Comparison of ENCODE assay signal across 14 cellular contexts in the genomic region with DNA sequence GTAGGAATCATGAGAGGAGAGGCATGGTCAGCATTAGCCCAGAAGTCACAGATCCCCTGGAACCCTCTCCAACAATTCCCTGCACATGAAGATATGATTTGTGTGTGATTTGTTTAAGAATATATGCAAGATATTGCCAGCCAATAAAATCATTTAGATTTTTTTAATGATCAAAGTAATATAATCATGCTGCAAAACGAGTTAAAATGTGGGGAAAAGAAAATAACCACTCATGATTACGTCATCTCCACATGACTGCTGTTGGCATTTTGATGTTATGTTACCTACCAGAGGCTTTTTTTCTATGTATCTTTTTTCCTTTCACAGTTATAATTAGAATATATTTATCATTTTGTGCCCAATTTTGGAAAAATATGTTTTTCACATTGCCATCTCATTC. TPM values are rescaled to one million over a fixed set of nuclear protein-coding genes. Genes with fewer than 3 reads are reported as not detected.
DNase-seq lines count a peak whose midpoint lies in the region; ATAC-seq and TF ChIP-seq lines count a peak whose summit lies in the region.
"Had no signal": no experiment of that assay in that cellular context is flagged by ENCODE, and none has a peak within 500 bp of the region (broad histone marks: within the 10 kb centered on the region; RNA-seq: fewer than 3 reads in every experiment).

No MANE protein-coding gene starts in this region.

- CTCF ChIA-PET in OCI-LY7 (lab: Charles Lee; ENCODE audit: unreplicated experiment) = no interaction called here

- H3K36me3 Mint-ChIP-seq in activated T-cell treated with anti-CD3 and anti-CD28 coated beads, Interleukin-2, amount 50 U/mL, for 72 hours (ENCODE audit: insufficient read depth in 2 of 2) = no peaks in the 10 kb centered on the region

- intact Hi-C loops in OCI-LY7 (cut with micrococcal nuclease; ENCODE audit: unreplicated experiment) = loop anchor here (10.0 kb wide), 1 partner anchor 363 kb away; a partner anchor contains a TSS
- intact Hi-C loops in left ventricle myocardium inferior (cut with micrococcal nuclease) = loop anchor here (10.0 kb wide), 1 partner anchor 363 kb away; a partner anchor contains a TSS

- H3K4me1 Mint-ChIP-seq in activated T-cell treated with anti-CD3 and anti-CD28 coated beads, Interleukin-2, amount 50 U/mL, for 72 hours (ENCODE audit: low read depth) = peaks cover 64% of the 10 kb centered on the region

- H3K9me3 Mint-ChIP-seq in activated T-cell treated with anti-CD3 and anti-CD28 coated beads, Interleukin-2, amount 50 U/mL, for 72 hours = no peaks in the 10 kb centered on the region

- no TSS peak for BruUV-seq in OCI-LY7 (replicated peaks; lab: Mats Ljungman, UMichigan)

- H3K27ac ChIP-seq in OCI-LY7 (ENCODE audit: low read depth, low read length, poor library complexity, severe bottlenecking) (no peak overlapping the region), left ventricle myocardium inferior (replicated peaks) (no peak overlapping the region)
- H3K27ac ChIP-seq: lower lobe of right lung, ovary, uterus had no signal

- DNase-seq in activated T-cell treated with anti-CD3 and anti-CD28 coated beads, Interleukin-2, amount 50 U/mL, for 72 hours = no peak
- DNase-seq in activated T-cell treated with anti-CD3 and anti-CD28 coated beads for 4 hours (no peak), OCI-LY7 (ENCODE audit: low spot score) (no peak), cardiac fibroblast (ENCODE audit: low read depth in 2 of 2) (peak; percentile 9 to 43), NCI-H774 (lab: John Stamatoyannopoulos, UW) (no peak), left ventricle myocardium inferior (no peak)
- no peak for DNase-seq in stimulated activated naive CD8-positive, alpha-beta T cell treated with anti-CD3 and anti-CD28 coated beads, Interleukin-15, Interleukin-2, amounts not matched to agents 100 U/mL and 50 U/mL, for 24 hours
- DNase-seq: Karpas-422; lower lobe of right lung; NCI-H2107; ovary; stimulated activated CD4-positive, alpha-beta T cell treated with anti-CD3 and anti-CD28 coated beads, Interleukin-15, amount 100 ng/mL, for 24 hours; uterus had no signal

- H3K4me2 ChIP-seq in OCI-LY7 (ENCODE audit: low read length) = no peak overlapping the region

- no peaks in the 10 kb centered on the region for H3K27me3 ChIP-seq in left ventricle myocardium inferior (ENCODE audit: low read depth)
- H3K27me3 ChIP-seq: ovary, uterus had no signal

- no peaks in the 10 kb centered on the region for H3K4me1 ChIP-seq in OCI-LY7 (ENCODE audit: insufficient read depth, low read length, poor library complexity, severe bottlenecking)
- H3K4me1 ChIP-seq in left ventricle myocardium inferior = peaks cover 10% of the 10 kb centered on the region
- H3K4me1 ChIP-seq: uterus had no signal

- no peak overlapping the region for H2AFZ ChIP-seq in OCI-LY7 (ENCODE audit: low read length)

- TF ChIP-seq CTCF in OCI-LY7 (conservative IDR thresholded peaks at IDR 0.05; ENCODE audit: low read length) (0 out of 2 replicates have a peak, but pooled peaks have one; percentile 2), cardiac fibroblast (IDR thresholded peaks at IDR 0.05; ENCODE audit: low read depth, low read length) (no peak), left ventricle myocardium inferior (IDR thresholded peaks at IDR 0.05; ENCODE audit: borderline replicate concordance) (no peak)

- ATAC-seq in activated T-cell treated with anti-CD3 and anti-CD28 coated beads, Interleukin-2, amount 50 U/mL, for 72 hours (replicated peaks in 1 of 2) = peak; percentile 42 to 53
- peak; percentile 23 for ATAC-seq in stimulated activated naive CD8-positive, alpha-beta T cell treated with anti-CD3 and anti-CD28 coated beads, Interleukin-15, Interleukin-2, amounts not matched to agents 100 U/mL and 50 U/mL, for 24 hours
- ATAC-seq in HG02759 (IDR thresholded peaks at IDR 0.05; ENCODE audit: unreplicated experiment) = no peak

- H3K27ac Mint-ChIP-seq in activated T-cell treated with anti-CD3 and anti-CD28 coated beads, Interleukin-2, amount 50 U/mL, for 72 hours = peak overlapping the region; percentile 59

- peak overlapping the region in 1 of 2 donors; percentile 33 for H3K4me3 Mint-ChIP-seq in activated T-cell treated with anti-CD3 and anti-CD28 coated beads, Interleukin-2, amount 50 U/mL, for 72 hours

- no peaks in the 10 kb centered on the region for H3K79me2 ChIP-seq in OCI-LY7 (ENCODE audit: insufficient read depth, low read depth, low read length)

- no peak overlapping the region for H3K4me3 ChIP-seq in OCI-LY7 (ENCODE audit: low read depth, low read length, poor library complexity, severe bottlenecking)
- no peak overlapping the region for H3K4me3 ChIP-seq in cardiac fibroblast (replicated peaks in 1 of 2; ENCODE audit: low read depth in 2 of 2, low read length in 2 of 2)
- H3K4me3 ChIP-seq in left ventricle myocardium inferior = no peak overlapping the region
- H3K4me3 ChIP-seq: lower lobe of right lung, ovary, uterus had no signal

- no peaks in the 10 kb centered on the region for H3K9me3 ChIP-seq in OCI-LY7 (ENCODE audit: low read length)
- H3K9me3 ChIP-seq in left ventricle myocardium inferior (replicated peaks) = no peaks in the 10 kb centered on the region
- H3K9me3 ChIP-seq: lower lobe of right lung, ovary, uterus had no signal

- POLR2A ChIA-PET in OCI-LY7 (lab: Charles Lee) = no interaction called here

- no peaks in the 10 kb centered on the region for H4K20me1 ChIP-seq in OCI-LY7 (ENCODE audit: insufficient read depth, low read length)

- H3K36me3 ChIP-seq in OCI-LY7 (ENCODE audit: insufficient read depth, low read length) (no peaks in the 10 kb centered on the region), left ventricle myocardium inferior (peaks cover 53% of the 10 kb centered on the region)
- H3K36me3 ChIP-seq: lower lobe of right lung, ovary, uterus had no signal

- no peaks in the 10 kb centered on the region for H3K9me2 ChIP-seq in OCI-LY7 (ENCODE audit: insufficient read depth, low read length)

- H3K27me3 Mint-ChIP-seq in activated T-cell treated with anti-CD3 and anti-CD28 coated beads, Interleukin-2, amount 50 U/mL, for 72 hours (ENCODE audit: low read depth) = no peaks in the 10 kb centered on the region

RNA-seq across cellular contexts. Expression of a gene that starts 22.4 kb away (rescaled TPM):
- total RNA-seq in activated T-cell treated with anti-CD3 and anti-CD28 coated beads, Interleukin-2, amount 50 U/mL, for 72 hours = not detected
- total RNA-seq in OCI-LY7 (2014; rRNA removed; shearing (Covaris generic)) = not detected in 2 replicates
- total RNA-seq in OCI-LY7 (2022) = not detected in 2 replicates
- total RNA-seq in left ventricle myocardium inferior = not detected
- total RNA-seq: lower lobe of right lung, ovary, uterus had no signal

RNA-seq across cellular contexts. Expression of a gene that starts 24.2 kb away (rescaled TPM):
- total RNA-seq in activated T-cell treated with anti-CD3 and anti-CD28 coated beads, Interleukin-2, amount 50 U/mL, for 72 hours = under 1 TPM; 0.05 to 0.07 TPM
- total RNA-seq in OCI-LY7 (2014; rRNA removed; shearing (Covaris generic)) = not detected in 2 replicates
- not detected in 2 replicates for total RNA-seq in OCI-LY7 (2022)
- 205 TPM for total RNA-seq in left ventricle myocardium inferior

RNA-seq across cellular contexts. Expression of a gene that starts 29.7 kb away (rescaled TPM):
- total RNA-seq in activated T-cell treated with anti-CD3 and anti-CD28 coated beads, Interleukin-2, amount 50 U/mL, for 72 hours = 10 to 100 TPM; 24.3 to 31.4 TPM
- 30.3 and 32.2 TPM in 2 replicates for total RNA-seq in OCI-LY7 (2014; rRNA removed; shearing (Covaris generic))
- total RNA-seq in OCI-LY7 (2022) (26.7 and 34.1 TPM in 2 replicates), left ventricle myocardium inferior (4.2 TPM)

RNA-seq across cellular contexts. Expression of a gene that starts 50.4 kb away (rescaled TPM):
- not detected for total RNA-seq in activated T-cell treated with anti-CD3 and anti-CD28 coated beads, Interleukin-2, amount 50 U/mL, for 72 hours
- total RNA-seq in OCI-LY7 (2014; rRNA removed; shearing (Covaris generic)) = not detected in 2 replicates
- total RNA-seq in OCI-LY7 (2022) (not detected in 2 replicates), left ventricle myocardium inferior (not detected)
- total RNA-seq: lower lobe of right lung, ovary, uterus had no signal

RNA-seq across cellular contexts. Expression of a gene that starts 52.2 kb away (rescaled TPM):
- total RNA-seq in activated T-cell treated with anti-CD3 and anti-CD28 coated beads, Interleukin-2, amount 50 U/mL, for 72 hours = 10 to 100 TPM; 35.3 to 44.5 TPM
- 18.9 and 22.4 TPM in 2 replicates for total RNA-seq in OCI-LY7 (2014; rRNA removed; shearing (Covaris generic))
- total RNA-seq in OCI-LY7 (2022) (35.0 and 40.6 TPM in 2 replicates), left ventricle myocardium inferior (4.6 TPM)

Comparison
In these comparisons a context has a peak if more than half of its experiments do, and no peak if none do; other contexts are left out.
1. DNase-seq: peak in cardiac fibroblast (2 of 2); none in activated T-cell treated with anti-CD3 and anti-CD28 coated beads, Interleukin-2, amount 50 U/mL, for 72 hours (0 of 2), activated T-cell treated with anti-CD3 and anti-CD28 coated beads for 4 hours (single experiment), OCI-LY7 (single experiment), stimulated activated naive CD8-positive, alpha-beta T cell treated with anti-CD3 and anti-CD28 coated beads, Interleukin-15, Interleukin-2, amounts not matched to agents 100 U/mL and 50 U/mL, for 24 hours (single experiment), NCI-H774 (single experiment) and left ventricle myocardium inferior (single experiment).
2. RNA of a gene that starts 24.2 kb away (total RNA-seq): 205 TPM in left ventricle myocardium inferior (single experiment); 0.05 to 0.07 TPM in activated T-cell treated with anti-CD3 and anti-CD28 coated beads, Interleukin-2, amount 50 U/mL, for 72 hours and not detected in OCI-LY7; every median in the first group is over 100 times any median in the second.